Comparison of ENCODE assay signal across 14 cellular contexts in genomic region chr9:36489453-36489852, GRCh38.
DNase-seq lines count a peak whose midpoint lies in the region; ATAC-seq and TF ChIP-seq lines count a peak whose summit lies in the region.
"Had no signal": no experiment of that assay in that cellular context is flagged by ENCODE, and none has a peak within 500 bp of the region (broad histone marks: within the 10 kb centered on the region; RNA-seq: fewer than 3 reads in every experiment).

No MANE protein-coding gene starts in this region.

- peaks cover 59 to 72% (median 66%) of the 10 kb centered on the region in 3 donors for H3K4me1 Mint-ChIP-seq in CD8-positive, alpha-beta memory T cell
- peaks cover 36% of the 10 kb centered on the region for H3K4me1 Mint-ChIP-seq in chondrocyte (ENCODE audit: low read depth)

- H4K91ac ChIP-seq in IMR-90 (ENCODE audit: insufficient read depth, low read depth, low read length) (no peak overlapping the region), neuronal stem cell (ENCODE audit: low read depth, low read length, poor library complexity) (no peak overlapping the region)

- H2BK20ac ChIP-seq in IMR-90 (ENCODE audit: low read depth, low read length), result no peak overlapping the region

- H3K27me3 Mint-ChIP-seq in CD8-positive, alpha-beta memory T cell, result peaks cover 0 to 6% of the 10 kb centered on the region in 2 donors
- no peaks in the 10 kb centered on the region for H3K27me3 Mint-ChIP-seq in chondrocyte (ENCODE audit: low read depth)

- in situ Hi-C loops in IMR-90 (cut with MboI; ENCODE audit: low sequenced_read_pairs), result no loop called here

- no peak overlapping the region for H2BK15ac ChIP-seq in IMR-90 (ENCODE audit: low read depth, low read length)
- H2BK15ac ChIP-seq in neuronal stem cell (ENCODE audit: low read length), result no peak overlapping the region

- WGBS in IMR-90 (ENCODE audit: extremely low coverage in 2 of 2, insufficient read length in 1 of 2), 2 experiments, result 93% methylated on average over 4 of the region's 8 CpGs; no CpG with 5 or more reads in 1 of the 2 experiments
- no CpG with 5 or more reads among the region's 8 CpGs for WGBS in neuronal stem cell (ENCODE audit: extremely low coverage in 2 of 2, insufficient read length in 2 of 2, insufficient replicate concordance in 1 of 2), 2 donors

- H3K4ac ChIP-seq in IMR-90 (ENCODE audit: low read depth, low read length) (no peak overlapping the region), neuronal stem cell (ENCODE audit: low read length) (no peak overlapping the region)

- CTCF ChIA-PET in CD8-positive, alpha-beta memory T cell (lab: Charles Lee), result no interaction called here
- CTCF ChIA-PET in IMR-90 (lab: Yijun Ruan, JAX), result interaction anchor here (0.6 kb wide), 1 partner anchor 12 kb away, joined by 3 read pairs; no protein-coding TSS in a partner anchor

- peak overlapping the region; percentile 9 for H2AFZ ChIP-seq in IMR-90 (replicated peaks; ENCODE audit: low read length, poor library complexity)
- H2AFZ ChIP-seq in neuronal stem cell (ENCODE audit: low read length), result peak overlapping the region; percentile 98

- POLR2A ChIA-PET in CD8-positive, alpha-beta memory T cell (lab: Charles Lee), result interaction anchor here (0.6 to 1.4 kb wide), 2 partner anchors 27 to 28 kb away, joined by 3 read pairs; no protein-coding TSS in a partner anchor
- POLR2A ChIA-PET in IMR-90 (lab: Charles Lee; ENCODE audit: unreplicated experiment), result no interaction called here

- H3K9me1 ChIP-seq in IMR-90 (ENCODE audit: insufficient read depth, low read length), result peaks cover 9% of the 10 kb centered on the region; the same call in 1 of the 2 replicates

- BruUV-seq in IMR-90 (replicated peaks; lab: Mats Ljungman, UMichigan), result no TSS peak

- H3K9ac ChIP-seq in IMR-90 (ENCODE audit: low read depth, low read length) (no peak overlapping the region), neuronal stem cell (ENCODE audit: low read depth, low read length, poor library complexity) (no peak overlapping the region)

- no peaks in the 10 kb centered on the region for H3K9me3 ChIP-seq in CD8-positive, alpha-beta memory T cell (ENCODE audit: low read length)
- H3K9me3 ChIP-seq in IMR-90 (ENCODE audit: control insufficient read depth, insufficient read depth, low read length) (no peaks in the 10 kb centered on the region), neuronal stem cell (replicated peaks in 1 of 2; ENCODE audit: control insufficient read depth in 2 of 2, insufficient read depth in 1 of 2, low read depth in 1 of 2, low read length in 2 of 2) (no peaks in the 10 kb centered on the region)

- H3K27me3 ChIP-seq in CD8-positive, alpha-beta memory T cell (ENCODE audit: insufficient read depth, low read length, poor library complexity, severe bottlenecking), result no peaks in the 10 kb centered on the region
- H3K27me3 ChIP-seq in IMR-90 (ENCODE audit: control insufficient read depth, insufficient read depth, low read length) (no peaks in the 10 kb centered on the region), neuronal stem cell (ENCODE audit: control insufficient read depth in 3 of 3, insufficient read depth in 3 of 3, low read depth in 1 of 3, low read length in 3 of 3) (no peaks in the 10 kb centered on the region)

- H3K23ac ChIP-seq in IMR-90 (ENCODE audit: low read depth, low read length), result peak overlapping the region; percentile 38; the same call in 1 of the 2 replicates
- no peak overlapping the region for H3K23ac ChIP-seq in neuronal stem cell (ENCODE audit: low read depth, low read length, poor library complexity)

- H4K20me1 ChIP-seq in IMR-90 (ENCODE audit: insufficient read depth, low read length), result peaks cover 15% of the 10 kb centered on the region

- peaks cover 56% of the 10 kb centered on the region for H3K4me1 ChIP-seq in CD8-positive, alpha-beta memory T cell (ENCODE audit: insufficient read depth, low read length)
- H3K4me1 ChIP-seq in IMR-90 (ENCODE audit: control insufficient read depth, insufficient read depth, low read length) (peaks cover 7% of the 10 kb centered on the region), neuronal stem cell (ENCODE audit: control insufficient read depth in 2 of 2, insufficient read depth in 1 of 2, low read depth in 1 of 2, low read length in 2 of 2) (peaks cover 6 to 13% of the 10 kb centered on the region in 2 donors)

- H4K5ac ChIP-seq in IMR-90 (ENCODE audit: low read depth, low read length), result no peak overlapping the region

- DNase-seq in CD8-positive, alpha-beta memory T cell, result no peak
- no peak for DNase-seq in IMR-90
- DNase-seq in chondrocyte (ENCODE audit: low spot score), result no peak
- no peak for DNase-seq in neuronal stem cell (ENCODE audit: low spot score)
- no peak for DNase-seq in activated T-cell treated with anti-CD3 and anti-CD28 coated beads, Interleukin-2, amount 50 U/mL, for 48 hours
- DNase-seq: activated naive CD4-positive, alpha-beta T cell; central memory CD4-positive, alpha-beta T cell; GDM1; islet precursor cell; NCI-H2171; T1000 had no signal

- H3K18ac ChIP-seq in IMR-90 (ENCODE audit: low read depth, low read length), result no peak overlapping the region
- no peak overlapping the region for H3K18ac ChIP-seq in neuronal stem cell (ENCODE audit: low read length)

- H3K27ac ChIP-seq in CD8-positive, alpha-beta memory T cell (ENCODE audit: low read depth, low read length), result no peak overlapping the region
- no peak overlapping the region for H3K27ac ChIP-seq in IMR-90 (ENCODE audit: insufficient read depth, low read length)
- no peak overlapping the region for H3K27ac ChIP-seq in neuronal stem cell (replicated peaks; ENCODE audit: low read length)

- H3K36me3 ChIP-seq in CD8-positive, alpha-beta memory T cell (ENCODE audit: insufficient read depth, low read length), result no peaks in the 10 kb centered on the region
- H3K36me3 ChIP-seq in IMR-90 (ENCODE audit: control insufficient read depth, insufficient read depth, low read length) (no peaks in the 10 kb centered on the region), neuronal stem cell (replicated peaks in 1 of 2; ENCODE audit: control insufficient read depth in 2 of 2, insufficient read depth in 2 of 2, low read length in 2 of 2) (no peaks in the 10 kb centered on the region)

- TF ChIP-seq POLR2A in IMR-90 (IDR thresholded peaks at IDR 0.05; ENCODE audit: low read depth, low read length), result no peak

- H2BK5ac ChIP-seq in IMR-90 (ENCODE audit: low read depth, low read length, poor library complexity, severe bottlenecking), result no peak overlapping the region
- H2BK5ac ChIP-seq in neuronal stem cell (ENCODE audit: low read length), result no peak overlapping the region

- H3K14ac ChIP-seq in IMR-90 (replicated peaks; ENCODE audit: low read depth, low read length) (no peak overlapping the region), neuronal stem cell (ENCODE audit: low read length) (no peak overlapping the region)

- no peak for TF ChIP-seq RAD21 in IMR-90 (IDR thresholded peaks at IDR 0.05; ENCODE audit: low read length)

- intact Hi-C loops in IMR-90 (cut with micrococcal nuclease), result loop anchor here (5.0 kb wide), 1 partner anchor 68 kb away; no protein-coding TSS in a partner anchor

- TF ChIP-seq CTCF in IMR-90 (conservative IDR thresholded peaks at IDR 0.05; ENCODE audit: low read depth, low read length) (no peak), chondrocyte (IDR thresholded peaks at IDR 0.05) (no peak)

- H3K27ac Mint-ChIP-seq in CD8-positive, alpha-beta memory T cell, result peak overlapping the region in 7 of 8 donors; percentile 95 to 100 (median 98)
- peak overlapping the region; percentile 25 for H3K27ac Mint-ChIP-seq in chondrocyte (ENCODE audit: unreplicated experiment)
- H3K27ac Mint-ChIP-seq: progenitor cell of endocrine pancreas had no signal

- dilution Hi-C loops in IMR-90 (cut with HindIII; ENCODE audit: low sequenced_read_pairs, unreplicated experiment), result no loop called here

- H2BK120ac ChIP-seq in IMR-90 (ENCODE audit: low read depth, low read length) (no peak overlapping the region), neuronal stem cell (ENCODE audit: low read depth, low read length) (no peak overlapping the region)

- ATAC-seq in IMR-90 (ENCODE audit: low read depth) (no peak), GM18907 (IDR thresholded peaks at IDR 0.05; ENCODE audit: unreplicated experiment) (no peak), HG02884 (IDR thresholded peaks at IDR 0.05; ENCODE audit: unreplicated experiment) (no peak)

- H4K8ac ChIP-seq in IMR-90 (ENCODE audit: low read depth in 2 of 2, low read length in 2 of 2) (no peak overlapping the region; a peak in 1 of 4 replicates), neuronal stem cell (ENCODE audit: low read depth, low read length) (no peak overlapping the region)

- H2BK12ac ChIP-seq in neuronal stem cell (ENCODE audit: low read length), result no peak overlapping the region

- peak overlapping the region in 5 of 7 donors; percentile 37 to 98 (median 92) for H3K4me3 Mint-ChIP-seq in CD8-positive, alpha-beta memory T cell
- no peak overlapping the region for H3K4me3 Mint-ChIP-seq in chondrocyte (ENCODE audit: unreplicated experiment)

- H3K4me2 ChIP-seq in IMR-90 (ENCODE audit: low read depth, low read length) (no peak overlapping the region), neuronal stem cell (ENCODE audit: insufficient read depth, low read length, poor library complexity, severe bottlenecking) (no peak overlapping the region)

- H3K79me1 ChIP-seq in IMR-90 (ENCODE audit: low read depth in 1 of 2, low read length in 2 of 2) (peaks cover 16 to 23% of the 10 kb centered on the region in 2 experiments; a peak in 3 of 4 replicates), neuronal stem cell (ENCODE audit: low read depth, low read length) (peaks cover 2% of the 10 kb centered on the region)

- H2AK5ac ChIP-seq in IMR-90 (ENCODE audit: low read depth, low read length) (no peak overlapping the region), neuronal stem cell (ENCODE audit: low read depth, low read length) (no peak overlapping the region)

- H2AK9ac ChIP-seq in IMR-90 (replicated peaks; ENCODE audit: low read depth, low read length, poor library complexity), result peak overlapping the region; percentile 42

- peak overlapping the region; percentile 12 for H3K4me3 ChIP-seq in CD8-positive, alpha-beta memory T cell (ENCODE audit: low read length)
- H3K4me3 ChIP-seq in IMR-90 (ENCODE audit: insufficient read depth, low read depth, low read length) (no peak overlapping the region), neuronal stem cell (ENCODE audit: low read length in 2 of 2) (no peak overlapping the region)

- H3K56ac ChIP-seq in IMR-90 (ENCODE audit: extremely low read depth, insufficient read depth, low read length), result no peak overlapping the region

- H3K36me3 Mint-ChIP-seq in CD8-positive, alpha-beta memory T cell, result peaks cover 0 to 7% (median 0%) of the 10 kb centered on the region in 3 donors
- no peaks in the 10 kb centered on the region for H3K36me3 Mint-ChIP-seq in chondrocyte (ENCODE audit: low read depth)

- no peaks in the 10 kb centered on the region for H3K9me3 Mint-ChIP-seq in CD8-positive, alpha-beta memory T cell
- H3K9me3 Mint-ChIP-seq in chondrocyte (ENCODE audit: low read depth), result no peaks in the 10 kb centered on the region

TF ChIP-seq in IMR-90, 13 proteins besides CTCF, POLR2A, EP300 and RAD21 (continues in another document):
- TF ChIP-seq MAZ (IDR thresholded peaks at IDR 0.05; ENCODE audit: borderline replicate concordance, low read depth, low read length) (no peak), MXI1 (IDR thresholded peaks at IDR 0.05; ENCODE audit: borderline replicate concordance, low read depth, low read length) (no peak)
